ENCODE assay signal across 19 cellular contexts in genomic region chr4:18041114-18041513, GRCh38. TPM values are rescaled to one million over a fixed set of nuclear protein-coding genes. Genes with fewer than 3 reads are reported as not detected.
DNase-seq lines count a peak whose midpoint lies in the region; ATAC-seq and TF ChIP-seq lines count a peak whose summit lies in the region.
"Had no signal": no experiment of that assay in that cellular context is flagged by ENCODE, and none has a peak within 500 bp of the region (broad histone marks: within the 10 kb centered on the region; RNA-seq: fewer than 3 reads in every experiment).

No MANE protein-coding gene starts in this region.

- H3K9ac ChIP-seq in IMR-90 (ENCODE audit: low read depth, low read length) (no peak overlapping the region), trophoblast cell (ENCODE audit: low read length) (no peak overlapping the region)
- H3K9ac ChIP-seq: BLaER1 treated with 17β-estradiol and CSF1 and Interleukin-3, amounts not matched to agents 10 nM and 100 nM had no signal

- no peak overlapping the region for H2AK9ac ChIP-seq in IMR-90 (replicated peaks; ENCODE audit: low read depth, low read length, poor library complexity)

- no peaks in the 10 kb centered on the region for H3K27me3 Mint-ChIP-seq in Caco-2 (ENCODE audit: insufficient read depth, unreplicated experiment)
- peaks cover 18% of the 10 kb centered on the region for H3K27me3 Mint-ChIP-seq in stimulated activated naive CD8-positive, alpha-beta T cell treated with anti-CD3 and anti-CD28 coated beads, Interleukin-15, amount 100 ng/mL, for 72 hours

- H3K36me3 ChIP-seq in Caco-2 (ENCODE audit: control insufficient read depth, insufficient read depth, low read length), result no peaks in the 10 kb centered on the region
- no peaks in the 10 kb centered on the region for H3K36me3 ChIP-seq in IMR-90 (ENCODE audit: control insufficient read depth, insufficient read depth, low read length)
- H3K36me3 ChIP-seq in trophoblast cell (ENCODE audit: control insufficient read depth in 1 of 2, insufficient read depth in 2 of 2, low read length in 2 of 2), result no peaks in the 10 kb centered on the region
- H3K36me3 ChIP-seq: BLaER1 treated with 17β-estradiol and CSF1 and Interleukin-3, amounts not matched to agents 10 nM and 100 nM had no signal

- TF ChIP-seq CTCF in Caco-2 (IDR thresholded peaks at IDR 0.05; ENCODE audit: insufficient read depth in 1 of 2, low read depth in 1 of 2, low read length in 1 of 2, severe bottlenecking in 1 of 2, unreplicated experiment in 1 of 2), result no peak
- TF ChIP-seq CTCF in IMR-90 (conservative IDR thresholded peaks at IDR 0.05; ENCODE audit: low read depth, low read length), result no peak

- H3K4me3 ChIP-seq in Caco-2 (ENCODE audit: low read depth, low read length), result no peak overlapping the region
- no peak overlapping the region for H3K4me3 ChIP-seq in IMR-90 (ENCODE audit: insufficient read depth, low read depth, low read length)
- H3K4me3 ChIP-seq in trophoblast cell (ENCODE audit: low read depth, low read length), result no peak overlapping the region
- H3K4me3 ChIP-seq: BLaER1 treated with 17β-estradiol and CSF1 and Interleukin-3, amounts not matched to agents 10 nM and 100 nM had no signal

- intact Hi-C loops in Caco-2 (cut with micrococcal nuclease; ENCODE audit: unreplicated experiment) (no loop called here), IMR-90 (cut with micrococcal nuclease) (no loop called here)

- H3K9me3 ChIP-seq in Caco-2 (no peaks in the 10 kb centered on the region), IMR-90 (ENCODE audit: control insufficient read depth, insufficient read depth, low read length) (no peaks in the 10 kb centered on the region), trophoblast cell (ENCODE audit: insufficient read depth, low read depth, low read length) (no peaks in the 10 kb centered on the region)
- H3K9me3 ChIP-seq: BLaER1 treated with 17β-estradiol and CSF1 and Interleukin-3, amounts not matched to agents 10 nM and 100 nM had no signal

- no peaks in the 10 kb centered on the region for H4K20me1 ChIP-seq in IMR-90 (ENCODE audit: insufficient read depth, low read length)
- H4K20me1 ChIP-seq: BLaER1 treated with 17β-estradiol and CSF1 and Interleukin-3, amounts not matched to agents 10 nM and 100 nM had no signal

- no peak overlapping the region for H2BK120ac ChIP-seq in IMR-90 (ENCODE audit: low read depth, low read length)
- H2BK120ac ChIP-seq in trophoblast cell (ENCODE audit: insufficient read depth, low read length, poor library complexity), result no peak overlapping the region

- no peak for TF ChIP-seq POLR2A in IMR-90 (IDR thresholded peaks at IDR 0.05; ENCODE audit: low read depth, low read length)

- H2BK12ac ChIP-seq in trophoblast cell (ENCODE audit: low read length), result no peak overlapping the region

- H2BK5ac ChIP-seq in IMR-90 (ENCODE audit: low read depth, low read length, poor library complexity, severe bottlenecking) (no peak overlapping the region), trophoblast cell (ENCODE audit: low read depth, low read length, poor library complexity) (peak overlapping the region; percentile 7)

- H3K79me1 ChIP-seq in IMR-90 (ENCODE audit: low read depth in 1 of 2, low read length in 2 of 2) (no peaks in the 10 kb centered on the region), trophoblast cell (ENCODE audit: low read length) (peaks cover 4% of the 10 kb centered on the region)

- no peak overlapping the region for H2BK20ac ChIP-seq in IMR-90 (ENCODE audit: low read depth, low read length)

- no peak overlapping the region for H2BK15ac ChIP-seq in IMR-90 (ENCODE audit: low read depth, low read length)

- H3K9me3 Mint-ChIP-seq in Caco-2 (ENCODE audit: unreplicated experiment), result no peaks in the 10 kb centered on the region
- no peaks in the 10 kb centered on the region for H3K9me3 Mint-ChIP-seq in activated naive CD4-positive, alpha-beta T cell treated with anti-CD3 and anti-CD28 coated beads, Interleukin-2, amount 50 U/mL, for 72 hours
- no peaks in the 10 kb centered on the region for H3K9me3 Mint-ChIP-seq in stimulated activated naive CD8-positive, alpha-beta T cell treated with anti-CD3 and anti-CD28 coated beads, Interleukin-15, amount 100 ng/mL, for 72 hours
- H3K9me3 Mint-ChIP-seq: CD8-positive, alpha-beta T cell; HFFc6; IgD-negative memory B cell had no signal

- H4K12ac ChIP-seq in trophoblast cell (ENCODE audit: low read depth, low read length), result no peak overlapping the region

- no peak overlapping the region for H3K56ac ChIP-seq in IMR-90 (ENCODE audit: extremely low read depth, insufficient read depth, low read length)

- BruUV-seq in Caco-2 (replicated peaks; lab: Mats Ljungman, UMichigan) (no TSS peak), IMR-90 (replicated peaks; lab: Mats Ljungman, UMichigan) (no TSS peak)

- POLR2A ChIA-PET in Caco-2 (lab: Charles Lee), result no interaction called here
- POLR2A ChIA-PET in IMR-90 (lab: Charles Lee; ENCODE audit: unreplicated experiment), result no interaction called here

- no peak overlapping the region for H3K18ac ChIP-seq in IMR-90 (ENCODE audit: low read depth, low read length)
- H3K18ac ChIP-seq in trophoblast cell (ENCODE audit: low read length), result no peak overlapping the region

- no peak for ATAC-seq in IMR-90 (ENCODE audit: low read depth)
- no peak for ATAC-seq in activated naive CD4-positive, alpha-beta T cell treated with anti-CD3 and anti-CD28 coated beads, Interleukin-2, amount 50 U/mL, for 72 hours
- no peak for ATAC-seq in stimulated activated naive CD8-positive, alpha-beta T cell treated with anti-CD3 and anti-CD28 coated beads, Interleukin-15, amount 100 ng/mL, for 72 hours
- ATAC-seq: CD8-positive, alpha-beta T cell; HCT116 had no signal

- H2AK5ac ChIP-seq in IMR-90 (ENCODE audit: low read depth, low read length) (no peak overlapping the region), trophoblast cell (ENCODE audit: low read length) (no peak overlapping the region)

- H3K14ac ChIP-seq in IMR-90 (replicated peaks; ENCODE audit: low read depth, low read length) (no peak overlapping the region), trophoblast cell (ENCODE audit: low read length) (no peak overlapping the region)

- dilution Hi-C loops in IMR-90 (cut with HindIII; ENCODE audit: low sequenced_read_pairs, unreplicated experiment), result no loop called here

- H3K36me3 Mint-ChIP-seq in Caco-2 (ENCODE audit: insufficient read depth, unreplicated experiment), result no peaks in the 10 kb centered on the region
- H3K36me3 Mint-ChIP-seq in activated naive CD4-positive, alpha-beta T cell treated with anti-CD3 and anti-CD28 coated beads, Interleukin-2, amount 50 U/mL, for 72 hours, result no peaks in the 10 kb centered on the region
- H3K36me3 Mint-ChIP-seq: CD8-positive, alpha-beta T cell had no signal

- no peak overlapping the region for H3K27ac ChIP-seq in IMR-90 (ENCODE audit: insufficient read depth, low read length)
- peak overlapping the region; percentile 24 for H3K27ac ChIP-seq in trophoblast cell (ENCODE audit: low read depth, low read length)
- H3K27ac ChIP-seq: BLaER1 treated with 17β-estradiol and CSF1 and Interleukin-3, amounts not matched to agents 10 nM and 100 nM; HL-60 had no signal

- H3K4me1 ChIP-seq in Caco-2 (peaks cover 9% of the 10 kb centered on the region; the same call in 1 of the 2 replicates), IMR-90 (ENCODE audit: control insufficient read depth, insufficient read depth, low read length) (no peaks in the 10 kb centered on the region), trophoblast cell (ENCODE audit: control insufficient read depth in 1 of 2, insufficient read depth in 2 of 2, low read length in 2 of 2) (peaks cover 3 to 5% of the 10 kb centered on the region in 2 experiments)

- peaks cover 10% of the 10 kb centered on the region for H3K4me1 Mint-ChIP-seq in Caco-2 (ENCODE audit: low read depth, unreplicated experiment)
- H3K4me1 Mint-ChIP-seq in stimulated activated naive CD8-positive, alpha-beta T cell treated with anti-CD3 and anti-CD28 coated beads, Interleukin-15, amount 100 ng/mL, for 72 hours, result no peaks in the 10 kb centered on the region
- H3K4me1 Mint-ChIP-seq: B cell, IgD-negative memory B cell had no signal

- H3K23ac ChIP-seq in IMR-90 (ENCODE audit: low read depth, low read length) (no peak overlapping the region), trophoblast cell (ENCODE audit: low read length) (no peak overlapping the region)

- WGBS in IMR-90 (ENCODE audit: extremely low coverage in 2 of 2, insufficient read length in 1 of 2), 2 experiments, result no CpG with 5 or more reads among the region's 2 CpGs
- no CpG with 5 or more reads among the region's 2 CpGs for WGBS in trophoblast cell (ENCODE audit: extremely low coverage, insufficient coverage, insufficient read length)

- CTCF ChIA-PET in Caco-2 (lab: Charles Lee), result no interaction called here
- CTCF ChIA-PET in IMR-90 (lab: Yijun Ruan, JAX), result no interaction called here

- H3K4me2 ChIP-seq in IMR-90 (ENCODE audit: low read depth, low read length) (no peak overlapping the region), trophoblast cell (ENCODE audit: low read length) (no peak overlapping the region)
- H3K4me2 ChIP-seq: BLaER1 treated with 17β-estradiol and CSF1 and Interleukin-3, amounts not matched to agents 10 nM and 100 nM had no signal

- no peak overlapping the region for H4K5ac ChIP-seq in IMR-90 (ENCODE audit: low read depth, low read length)

- H3K27ac Mint-ChIP-seq in Caco-2 (ENCODE audit: unreplicated experiment), result no peak overlapping the region
- no peak overlapping the region for H3K27ac Mint-ChIP-seq in activated naive CD4-positive, alpha-beta T cell treated with anti-CD3 and anti-CD28 coated beads, Interleukin-2, amount 50 U/mL, for 72 hours
- no peak overlapping the region for H3K27ac Mint-ChIP-seq in stimulated activated naive CD8-positive, alpha-beta T cell treated with anti-CD3 and anti-CD28 coated beads, Interleukin-15, amount 100 ng/mL, for 72 hours
- H3K27ac Mint-ChIP-seq: B cell; CD8-positive, alpha-beta T cell; HFFc6; IgD-negative memory B cell had no signal

- no peaks in the 10 kb centered on the region for H3K27me3 ChIP-seq in Caco-2 (replicated peaks; ENCODE audit: control insufficient read depth, insufficient read depth, low read length)
- H3K27me3 ChIP-seq in IMR-90 (ENCODE audit: control insufficient read depth, insufficient read depth, low read length), result no peaks in the 10 kb centered on the region
- H3K27me3 ChIP-seq in trophoblast cell (ENCODE audit: insufficient read depth, low read length), result no peaks in the 10 kb centered on the region
- H3K27me3 ChIP-seq: BLaER1 treated with 17β-estradiol and CSF1 and Interleukin-3, amounts not matched to agents 10 nM and 100 nM had no signal

- no peak overlapping the region for H2AFZ ChIP-seq in IMR-90 (replicated peaks; ENCODE audit: low read length, poor library complexity)
- no peak overlapping the region for H2AFZ ChIP-seq in trophoblast cell (ENCODE audit: insufficient read depth, low read length, poor library complexity)

- DNase-seq in Caco-2, result peak; percentile 18 to 40
- DNase-seq in IMR-90, result no peak
- peak; percentile 79 for DNase-seq in amniotic epithelial cell (ENCODE audit: low read depth)
- DNase-seq in trophoblast cell, result peak; percentile 10 to 74
- DNase-seq in A172 (ENCODE audit: low spot score), result no peak
- no peak for DNase-seq in activated naive CD4-positive, alpha-beta T cell treated with anti-CD3 and anti-CD28 coated beads, Interleukin-2, amount 50 U/mL, for 72 hours (ENCODE audit: low spot score in 2 of 2)
- no peak for DNase-seq in stimulated activated naive CD8-positive, alpha-beta T cell treated with anti-CD3 and anti-CD28 coated beads, Interleukin-15, amount 100 ng/mL, for 72 hours
- DNase-seq: 8988T; CD8-positive, alpha-beta T cell; DMS 273 treated with DMSO at 0.1 percent for 48 hours; GDM1; GOT3; H7; HFFc6 had no signal

- H3K4ac ChIP-seq in IMR-90 (ENCODE audit: low read depth, low read length), result no peak overlapping the region
- H3K4ac ChIP-seq in trophoblast cell (ENCODE audit: low read depth, low read length), result no peak overlapping the region

- TF ChIP-seq RAD21 in IMR-90 (IDR thresholded peaks at IDR 0.05; ENCODE audit: low read length), result no peak

- H3K4me3 Mint-ChIP-seq in Caco-2 (ENCODE audit: unreplicated experiment), result no peak overlapping the region
- no peak overlapping the region for H3K4me3 Mint-ChIP-seq in stimulated activated naive CD8-positive, alpha-beta T cell treated with anti-CD3 and anti-CD28 coated beads, Interleukin-15, amount 100 ng/mL, for 72 hours
- H3K4me3 Mint-ChIP-seq: B cell; CD8-positive, alpha-beta T cell; HFFc6; IgD-negative memory B cell had no signal

- H3K9me1 ChIP-seq in IMR-90 (ENCODE audit: insufficient read depth, low read length), result no peaks in the 10 kb centered on the region

- H4K8ac ChIP-seq in IMR-90 (ENCODE audit: low read depth in 2 of 2, low read length in 2 of 2) (no peak overlapping the region), trophoblast cell (ENCODE audit: low read depth, low read length) (no peak overlapping the region)

- H4K91ac ChIP-seq in IMR-90 (ENCODE audit: insufficient read depth, low read depth, low read length), result no peak overlapping the region
- no peak overlapping the region for H4K91ac ChIP-seq in trophoblast cell (ENCODE audit: low read depth, low read length)

- H3K79me2 ChIP-seq in trophoblast cell (ENCODE audit: control insufficient read depth, insufficient read depth, low read length, poor library complexity), result no peaks in the 10 kb centered on the region

- in situ Hi-C loops in IMR-90 (cut with MboI; ENCODE audit: low sequenced_read_pairs), result no loop called here

RNA-seq across cellular contexts. Expression of gene LCORL, which starts 19.6 kb away (rescaled TPM):
- total RNA-seq in Caco-2 (2022) (9.3 and 11.3 TPM in 2 replicates), IMR-90 (2012; rRNA removed) (5.0 and 11.4 TPM in 2 replicates)
- polyA plus RNA-seq in IMR-90 (2012; rRNA removed), result 1.3 and 2.1 TPM in 2 replicates
- polyA plus RNA-seq in IMR-90 (2012; cell fraction: cytosol; rRNA removed), result 2.1 and 3.2 TPM in 2 replicates
- 2.2 and 3.1 TPM in 2 replicates for polyA plus RNA-seq in IMR-90 (2012; cell fraction: nucleus; rRNA removed; ENCODE audit: low replicate concordance)
- polyA plus RNA-seq in trophoblast cell (2013), result 10.2 and 10.7 TPM in 2 replicates
- 7.4 and 14.4 TPM in 2 replicates for total RNA-seq in A172 (2014; rRNA removed; shearing (Covaris generic))
- total RNA-seq in activated naive CD4-positive, alpha-beta T cell treated with anti-CD3 and anti-CD28 coated beads, Interleukin-2, amount 50 U/mL, for 72 hours, result 10 to 100 TPM in 1 of 2 donors, 1 to 10 TPM in 1; 6.0 to 13.8 TPM

Comparison
In these comparisons a context has a peak if more than half of its experiments do, and no peak if none do; other contexts are left out.
1. DNase-seq: peak in Caco-2 (2 of 2), amniotic epithelial cell (single experiment) and trophoblast cell (2 of 2); none in IMR-90 (single experiment), A172 (single experiment), activated naive CD4-positive, alpha-beta T cell treated with anti-CD3 and anti-CD28 coated beads, Interleukin-2, amount 50 U/mL, for 72 hours (0 of 2) and stimulated activated naive CD8-positive, alpha-beta T cell treated with anti-CD3 and anti-CD28 coated beads, Interleukin-15, amount 100 ng/mL, for 72 hours (0 of 2).